ENCODE assay signal across 19 cellular contexts in the genomic region with DNA sequence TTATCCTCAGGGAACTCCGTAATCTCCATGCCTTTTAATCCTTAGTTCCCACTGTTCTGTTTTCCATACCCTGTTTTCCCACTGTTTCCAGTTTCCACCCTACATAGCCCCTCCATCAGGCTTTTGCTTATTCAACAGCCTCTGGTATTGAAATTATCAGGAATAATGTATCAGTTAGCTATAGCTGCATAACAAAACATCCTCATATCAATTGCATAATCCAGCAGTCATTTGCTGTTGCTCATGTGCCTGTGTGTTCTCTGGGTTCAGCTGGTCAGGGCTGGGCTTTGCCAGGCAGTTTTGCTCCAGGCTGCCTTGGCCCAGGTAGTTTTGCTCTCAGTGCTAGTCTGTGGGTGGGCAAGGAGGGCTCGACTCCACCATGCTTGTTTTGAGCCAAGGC.
DNase-seq lines count a peak whose midpoint lies in the region; ATAC-seq, FAIRE-seq and TF ChIP-seq lines count a peak whose summit lies in the region.
"Had no signal": no experiment of that assay in that cellular context is flagged by ENCODE, and none has a peak within 500 bp of the region (broad histone marks: within the 10 kb centered on the region; RNA-seq: fewer than 3 reads in every experiment).

No MANE protein-coding gene starts in this region.

- WGBS in A549 (ENCODE audit: missing lambda C conversion rate): 63% methylated on average over 2 of the region's 2 CpGs
- 96% methylated on average over 2 of the region's 2 CpGs; no CpG with 5 or more reads in 1 of the 2 experiments for WGBS in H1 (ENCODE audit: extremely low coverage in 1 of 2, insufficient coverage in 1 of 2, insufficient read length in 1 of 2, insufficient replicate concordance in 2 of 2, low coverage in 1 of 2, low lambda C conversion rate in 2 of 2, missing lambda C conversion rate in 1 of 2), 2 experiments

- no peaks in the 10 kb centered on the region for H3K27me3 Mint-ChIP-seq in Caco-2 (ENCODE audit: insufficient read depth, unreplicated experiment)
- H3K27me3 Mint-ChIP-seq in progenitor cell of endocrine pancreas: no peaks in the 10 kb centered on the region
- H3K27me3 Mint-ChIP-seq: CD4-positive, alpha-beta memory T cell had no signal

- TF ChIP-seq RAD21 in A549 (conservative IDR thresholded peaks at IDR 0.05 in 1 of 2, IDR thresholded peaks at IDR 0.05 in 1 of 2) (no peak), H1 (IDR thresholded peaks at IDR 0.05 in 1 of 2, conservative IDR thresholded peaks at IDR 0.05 in 1 of 2; ENCODE audit: low read depth in 2 of 2, low read length in 2 of 2) (no peak)

- no peaks in the 10 kb centered on the region for H3K27me3 ChIP-seq in Caco-2 (replicated peaks; ENCODE audit: control insufficient read depth, insufficient read depth, low read length)
- no peaks in the 10 kb centered on the region; a peak in 2 of 7 replicates for H3K27me3 ChIP-seq in H1 (replicated peaks in 1 of 4; ENCODE audit: control insufficient read depth in 3 of 4, extremely low read depth in 1 of 4, insufficient read depth in 3 of 4, low read length in 3 of 4)
- no peaks in the 10 kb centered on the region for H3K27me3 ChIP-seq in Karpas-422 (ENCODE audit: low read length)

- no peaks in the 10 kb centered on the region; the same call in 1 of the 2 replicates for H3K36me3 ChIP-seq in Caco-2 (ENCODE audit: control insufficient read depth, insufficient read depth, low read length)
- no peaks in the 10 kb centered on the region for H3K36me3 ChIP-seq in H1 (ENCODE audit: control insufficient read depth in 2 of 4, insufficient read depth in 4 of 4, low read length in 3 of 4)
- H3K36me3 ChIP-seq in Karpas-422 (ENCODE audit: insufficient read depth, low read length): no peaks in the 10 kb centered on the region

- H3K56ac ChIP-seq in H1 (replicated peaks; ENCODE audit: insufficient read length, low read depth, low read length): no peak overlapping the region

- no TSS peak for BruUV-seq in Caco-2 (replicated peaks; lab: Mats Ljungman, UMichigan)

- H3K4me1 ChIP-seq in A549 (peaks cover 8% of the 10 kb centered on the region; the same call in 2 of the 3 replicates), Caco-2 (peaks cover 28% of the 10 kb centered on the region), H1 (replicated peaks in 1 of 4; ENCODE audit: control insufficient read depth in 3 of 4, insufficient read depth in 4 of 4, low read length in 3 of 4) (no peaks in the 10 kb centered on the region; a peak in 1 of 7 replicates), Karpas-422 (ENCODE audit: low read length) (no peaks in the 10 kb centered on the region)

- H3K9me2 ChIP-seq in Karpas-422 (replicated peaks; ENCODE audit: insufficient read depth, low read length): no peaks in the 10 kb centered on the region

- no peaks in the 10 kb centered on the region for H4K20me1 ChIP-seq in H1 (replicated peaks in 1 of 2; ENCODE audit: control insufficient read depth in 1 of 2, insufficient read depth in 2 of 2, low read length in 2 of 2)
- H4K20me1 ChIP-seq in Karpas-422 (ENCODE audit: insufficient read depth, low read depth, low read length): no peaks in the 10 kb centered on the region

- H3K4me3 ChIP-seq in A549 (no peak overlapping the region), Caco-2 (ENCODE audit: low read depth, low read length) (no peak overlapping the region), H1 (ENCODE audit: extremely low read depth in 1 of 4, insufficient read depth in 2 of 4, low read depth in 3 of 4, low read length in 4 of 4) (no peak overlapping the region), Karpas-422 (ENCODE audit: low read length) (no peak overlapping the region)
- H3K4me3 ChIP-seq: GM23248 had no signal

- no peak for ATAC-seq in A549
- ATAC-seq: HCT116 had no signal

- no peak overlapping the region for H2BK12ac ChIP-seq in H1 (ENCODE audit: low read depth, low read length)

- FAIRE-seq in A549 (lab: Jason Lieb, UNC) (no peak), H1 (lab: Jason Lieb, UNC) (no peak)
- FAIRE-seq: A204.1, G401.6, GM12892 had no signal

- H2BK120ac ChIP-seq in H1 (replicated peaks; ENCODE audit: low read depth, low read length): no peak overlapping the region

- no peak overlapping the region for H2AK5ac ChIP-seq in H1 (ENCODE audit: low read depth, low read length)

- TF ChIP-seq POLR2A in A549 (IDR thresholded peaks at IDR 0.05; ENCODE audit: low read length): no peak
- no peak for TF ChIP-seq POLR2A in H1 (IDR thresholded peaks at IDR 0.05; ENCODE audit: control extremely low read depth in 1 of 2, low read depth in 2 of 2, low read length in 2 of 2)

- POLR2A ChIA-PET in A549 (lab: Yijun Ruan, JAX): no interaction called here
- POLR2A ChIA-PET in Caco-2 (lab: Charles Lee): interaction anchor here (1.2 kb wide), 1 partner anchor 94 kb away, joined by 4 read pairs; a partner anchor contains a TSS
- POLR2A ChIA-PET in H1 (lab: Charles Lee; ENCODE audit: partially characterized antibody): no interaction called here

- no peaks in the 10 kb centered on the region for H3K23me2 ChIP-seq in H1 (ENCODE audit: low read depth, low read length)

- H3K23ac ChIP-seq in H1 (ENCODE audit: insufficient read length): no peak overlapping the region

- H3K4me3 Mint-ChIP-seq in Caco-2 (ENCODE audit: unreplicated experiment) (no peak overlapping the region), progenitor cell of endocrine pancreas (ENCODE audit: low read depth) (no peak overlapping the region)
- H3K4me3 Mint-ChIP-seq: CD4-positive, alpha-beta memory T cell; H9; HFFc6 had no signal

- H3K27ac Mint-ChIP-seq in Caco-2 (ENCODE audit: unreplicated experiment) (peak overlapping the region; percentile 82), progenitor cell of endocrine pancreas (peak overlapping the region; percentile 41)
- H3K27ac Mint-ChIP-seq: CD4-positive, alpha-beta memory T cell; H9; HFFc6 had no signal

- H3K79me1 ChIP-seq in H1 (ENCODE audit: low read depth, low read length): no peaks in the 10 kb centered on the region

- no peak overlapping the region for H2BK20ac ChIP-seq in H1 (ENCODE audit: low read length)

- TF ChIP-seq CTCF in A549 (IDR thresholded peaks at IDR 0.05) (no peak), Caco-2 (IDR thresholded peaks at IDR 0.05; ENCODE audit: insufficient read depth in 1 of 2, low read depth in 1 of 2, low read length in 1 of 2, severe bottlenecking in 1 of 2, unreplicated experiment in 1 of 2) (no peak), H1 (IDR thresholded peaks at IDR 0.05; ENCODE audit: control extremely low read depth in 1 of 3, insufficient read depth in 1 of 3, low read depth in 1 of 3, low read length in 3 of 3) (no peak), progenitor cell of endocrine pancreas (IDR thresholded peaks at IDR 0.05; ENCODE audit: unreplicated experiment) (no peak)

- H3K4me1 Mint-ChIP-seq in Caco-2 (ENCODE audit: low read depth, unreplicated experiment): peaks cover 7% of the 10 kb centered on the region
- peaks cover 40% of the 10 kb centered on the region for H3K4me1 Mint-ChIP-seq in progenitor cell of endocrine pancreas (ENCODE audit: low read depth)
- H3K4me1 Mint-ChIP-seq: CD4-positive, alpha-beta memory T cell had no signal

- no peak overlapping the region for H3K4ac ChIP-seq in H1 (replicated peaks; ENCODE audit: insufficient read length, low read depth, low read length)

- H3K9ac ChIP-seq in H1 (replicated peaks in 1 of 4; ENCODE audit: extremely low read depth in 1 of 4, low read depth in 3 of 4, low read length in 3 of 4) (no peak overlapping the region), Karpas-422 (ENCODE audit: low read length) (no peak overlapping the region)
- H3K9ac ChIP-seq: GM23248 had no signal

- no peak overlapping the region for H4K8ac ChIP-seq in H1 (ENCODE audit: extremely low read depth, insufficient read depth, low read length)

- DNase-seq in A549 (ENCODE audit: low read depth in 1 of 2, low spot score in 1 of 2): no peak
- no peak for DNase-seq in Caco-2
- DNase-seq in H1 (ENCODE audit: low read depth in 1 of 2, low spot score in 2 of 2): no peak
- no peak for DNase-seq in progenitor cell of endocrine pancreas (ENCODE audit: low spot score, unreplicated experiment)
- no peak for DNase-seq in Karpas-422
- DNase-seq in HK-2 (ENCODE audit: unreplicated experiment): no peak
- DNase-seq: ACHN; C1 segment of cervical spinal cord; CD4-positive, alpha-beta memory T cell; COR-L47; DMS153; DND-41; GM23248; H9; HFFc6 had no signal

- no peaks in the 10 kb centered on the region for H3K36me3 Mint-ChIP-seq in Caco-2 (ENCODE audit: insufficient read depth, unreplicated experiment)
- no peaks in the 10 kb centered on the region for H3K36me3 Mint-ChIP-seq in progenitor cell of endocrine pancreas (ENCODE audit: insufficient read depth)
- H3K36me3 Mint-ChIP-seq: CD4-positive, alpha-beta memory T cell had no signal

- CTCF ChIA-PET in A549 (lab: Yijun Ruan, JAX) (interaction anchor here (0.9 to 18.0 kb wide), 7 partner anchors 13 to 661 kb away, joined by 3 to 311 read pairs (median 9); a partner anchor contains a TSS), Caco-2 (lab: Charles Lee) (no interaction called here), H1 (lab: Charles Lee; ENCODE audit: partially characterized antibody) (interaction anchor here (1.2 to 9.1 kb wide), 5 partner anchors 12 to 338 kb away, joined by 3 to 140 read pairs (median 19); no protein-coding TSS in a partner anchor)

- H3K4me2 ChIP-seq in A549: no peak overlapping the region
- no peak overlapping the region for H3K4me2 ChIP-seq in H1 (ENCODE audit: insufficient read depth in 1 of 2, low read depth in 2 of 2, low read length in 2 of 2)
- no peak overlapping the region for H3K4me2 ChIP-seq in Karpas-422 (ENCODE audit: low read depth, low read length, poor library complexity, severe bottlenecking)

- no peak overlapping the region for H3K18ac ChIP-seq in H1 (ENCODE audit: extremely low read depth, low read length)

- H2BK5ac ChIP-seq in H1 (ENCODE audit: low read depth, low read length): no peak overlapping the region

- no peak for TF ChIP-seq EP300 in A549 (IDR thresholded peaks at IDR 0.05)
- no peak for TF ChIP-seq EP300 in H1 (IDR thresholded peaks at IDR 0.05; ENCODE audit: borderline replicate concordance in 1 of 2, low read depth in 2 of 2, low read length in 2 of 2)

- H4K91ac ChIP-seq in H1 (replicated peaks; ENCODE audit: insufficient read length, low read length): no peak overlapping the region

- H3K9me3 Mint-ChIP-seq in Caco-2 (ENCODE audit: unreplicated experiment) (peaks cover 10% of the 10 kb centered on the region), progenitor cell of endocrine pancreas (ENCODE audit: low read depth) (no peaks in the 10 kb centered on the region)
- H3K9me3 Mint-ChIP-seq: HFFc6 had no signal

- H2BK15ac ChIP-seq in H1 (ENCODE audit: low read length): no peak overlapping the region

- H3K14ac ChIP-seq in H1 (ENCODE audit: insufficient read length): no peak overlapping the region

- H2AFZ ChIP-seq in H1 (ENCODE audit: low read length) (no peak overlapping the region), Karpas-422 (ENCODE audit: low read length) (no peak overlapping the region)
- H2AFZ ChIP-seq: GM23248 had no signal

- H3K79me2 ChIP-seq in H1 (ENCODE audit: control insufficient read depth in 1 of 2, insufficient read depth in 2 of 2, low read length in 2 of 2) (no peaks in the 10 kb centered on the region), Karpas-422 (ENCODE audit: low read length) (no peaks in the 10 kb centered on the region)

- H3K9me3 ChIP-seq in A549 (peaks cover 9% of the 10 kb centered on the region), Caco-2 (peaks cover 12% of the 10 kb centered on the region), H1 (ENCODE audit: insufficient read depth in 2 of 2, low read depth in 1 of 2, low read length in 1 of 2) (peaks cover 7% of the 10 kb centered on the region in 2 experiments; a peak in 3 of 4 replicates), Karpas-422 (ENCODE audit: low read length) (0 out of 2 replicates have a peak, but pooled peaks cover 2% of the 10 kb centered on the region)

- H3K27ac ChIP-seq in A549 (no peak overlapping the region), H1 (ENCODE audit: low read depth, low read length) (no peak overlapping the region), Karpas-422 (ENCODE audit: low read length) (no peak overlapping the region)
- H3K27ac ChIP-seq: GM23248 had no signal

- no peak overlapping the region for H4K5ac ChIP-seq in H1 (ENCODE audit: insufficient read length, low read depth, low read length)

- intact Hi-C loops in Caco-2 (cut with micrococcal nuclease; ENCODE audit: unreplicated experiment): no loop called here
